ENCODE assay signal across 28 cellular contexts in the genomic region with DNA sequence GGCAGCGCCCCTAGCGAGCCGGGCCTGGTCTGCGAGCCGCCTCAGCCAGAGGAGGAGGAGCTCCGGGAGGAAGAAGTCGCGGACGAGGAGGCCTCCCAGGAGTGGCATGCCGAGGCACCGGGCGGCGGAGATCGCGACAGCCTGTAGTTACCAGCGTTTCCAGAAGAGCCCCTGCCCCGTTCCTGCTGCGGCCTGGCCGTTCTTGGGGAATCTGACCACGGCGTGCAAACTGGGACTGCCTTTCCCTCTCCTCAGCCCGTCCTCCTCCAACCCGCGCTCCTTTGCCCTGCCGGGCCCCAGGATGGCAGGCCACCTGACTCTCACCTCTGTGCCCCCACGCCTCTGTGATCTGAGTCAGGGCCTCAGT. TPM values are rescaled to one million over a fixed set of nuclear protein-coding genes. Genes with fewer than 3 reads are reported as not detected.
"Had no signal": no experiment of that assay in that cellular context is flagged by ENCODE, and none has a peak within 500 bp of the region (broad histone marks: within the 10 kb centered on the region; RNA-seq: fewer than 3 reads in every experiment).

No MANE protein-coding gene starts in this region.

- H3K4me3 Mint-ChIP-seq: memory B cell; natural killer cell treated with Interleukin-12 subunit alpha and Interleukin-12 subunit beta and Interleukin-15 and Interleukin-18, amount 100 ng/mL, for 72 hours; neural progenitor cell; stimulated activated naive B cell treated with anti-CD40 and anti-IgM and Interleukin-4, amounts not matched to agents 10 μg/mL and 1 μg/mL and 100 μg/mL, for 72 hours; stimulated activated naive CD8-positive, alpha-beta T cell treated with anti-CD3 and anti-CD28 coated beads, Interleukin-15, amount 100 ng/mL, for 72 hours had no signal

- H3K36me3 ChIP-seq: neural progenitor cell, pancreas, prostate gland, right lobe of liver, spleen had no signal

- H3K27ac Mint-ChIP-seq: memory B cell; natural killer cell treated with Interleukin-12 subunit alpha and Interleukin-12 subunit beta and Interleukin-15 and Interleukin-18, amount 100 ng/mL, for 72 hours; neural progenitor cell; stimulated activated naive B cell treated with anti-CD40 and anti-IgM and Interleukin-4, amounts not matched to agents 10 μg/mL and 1 μg/mL and 100 μg/mL, for 72 hours; stimulated activated naive CD8-positive, alpha-beta T cell treated with anti-CD3 and anti-CD28 coated beads, Interleukin-15, amount 100 ng/mL, for 72 hours had no signal

- H3K4me1 Mint-ChIP-seq: memory B cell; stimulated activated naive B cell treated with anti-CD40 and anti-IgM and Interleukin-4, amounts not matched to agents 10 μg/mL and 1 μg/mL and 100 μg/mL, for 72 hours; stimulated activated naive CD8-positive, alpha-beta T cell treated with anti-CD3 and anti-CD28 coated beads, Interleukin-15, amount 100 ng/mL, for 72 hours had no signal

- H2AFZ ChIP-seq: hepatocyte, neural progenitor cell had no signal

- H3K9me3 Mint-ChIP-seq: memory B cell; stimulated activated naive B cell treated with anti-CD40 and anti-IgM and Interleukin-4, amounts not matched to agents 10 μg/mL and 1 μg/mL and 100 μg/mL, for 72 hours; stimulated activated naive CD8-positive, alpha-beta T cell treated with anti-CD3 and anti-CD28 coated beads, Interleukin-15, amount 100 ng/mL, for 72 hours had no signal

- H3K4me3 ChIP-seq: coronary artery, hepatocyte, neural progenitor cell, pancreas, prostate gland, right lobe of liver, spleen had no signal

- H3K9ac ChIP-seq: neural progenitor cell had no signal

- H3K27ac ChIP-seq: coronary artery, hepatocyte, neural progenitor cell, pancreas, prostate gland, right lobe of liver, spleen had no signal

- H3K27me3 Mint-ChIP-seq: memory B cell; natural killer cell treated with Interleukin-12 subunit alpha and Interleukin-12 subunit beta and Interleukin-15 and Interleukin-18, amount 100 ng/mL, for 72 hours; stimulated activated naive B cell treated with anti-CD40 and anti-IgM and Interleukin-4, amounts not matched to agents 10 μg/mL and 1 μg/mL and 100 μg/mL, for 72 hours; stimulated activated naive CD8-positive, alpha-beta T cell treated with anti-CD3 and anti-CD28 coated beads, Interleukin-15, amount 100 ng/mL, for 72 hours had no signal

- DNase-seq: effector CD4-positive, alpha-beta T cell; foreskin melanocyte; head of caudate nucleus; kidney glomerular epithelial cell; midbrain; occipital lobe; retina; spleen; stimulated activated CD4-positive, alpha-beta T cell treated with anti-CD3 and anti-CD28 coated beads, Interleukin-15, amount 100 ng/mL, for 24 hours; stimulated activated CD4-positive, alpha-beta T cell treated with anti-CD3 and anti-CD28 coated beads, Interleukin-1b, Interleukin-23, amount 100 ng/mL, for 48 hours; stimulated activated CD4-positive, alpha-beta T cell treated with anti-CD3 and anti-CD28 coated beads, Interleukin-4, amount 100 ng/mL, for 4 hours; stimulated activated naive B cell treated with anti-CD40 and anti-IgM and Interleukin-4, amounts not matched to agents 10 μg/mL and 1 μg/mL and 100 μg/mL, for 72 hours; stimulated activated naive CD8-positive, alpha-beta T cell treated with anti-CD3 and anti-CD28 coated beads, Interleukin-15, amount 100 ng/mL, for 72 hours; trophoblast cell had no signal

- H3K4me1 ChIP-seq: pancreas, prostate gland, right lobe of liver, spleen had no signal

- H3K36me3 Mint-ChIP-seq: memory B cell; natural killer cell treated with Interleukin-12 subunit alpha and Interleukin-12 subunit beta and Interleukin-15 and Interleukin-18, amount 100 ng/mL, for 72 hours; neural progenitor cell; stimulated activated naive B cell treated with anti-CD40 and anti-IgM and Interleukin-4, amounts not matched to agents 10 μg/mL and 1 μg/mL and 100 μg/mL, for 72 hours had no signal

- H3K4me2 ChIP-seq: hepatocyte, neural progenitor cell had no signal

- ATAC-seq: natural killer cell treated with Interleukin-12 subunit alpha and Interleukin-12 subunit beta and Interleukin-15 and Interleukin-18, amount 100 ng/mL, for 72 hours; pancreas; stimulated activated naive B cell treated with anti-CD40 and anti-IgM and Interleukin-4, amounts not matched to agents 10 μg/mL and 1 μg/mL and 100 μg/mL, for 72 hours; stimulated activated naive CD8-positive, alpha-beta T cell treated with anti-CD3 and anti-CD28 coated beads, Interleukin-15, amount 100 ng/mL, for 72 hours had no signal

- H3K79me2 ChIP-seq: hepatocyte had no signal

- H3K27me3 ChIP-seq: hepatocyte, neural progenitor cell, pancreas, right lobe of liver, spleen had no signal

- H3K9me3 ChIP-seq: prostate gland, right lobe of liver had no signal

RNA-seq across cellular contexts. Expression of gene HDGFL1, which starts 0.8 kb away (rescaled TPM):
- total RNA-seq: cerebellum; dermis microvascular lymphatic vessel endothelial cell; hepatocyte; lower leg skin; natural killer cell treated with Interleukin-12 subunit alpha and Interleukin-12 subunit beta and Interleukin-15 and Interleukin-18, amount 100 ng/mL, for 72 hours; occipital lobe; pancreas; right lobe of liver; skeletal muscle tissue; spleen; subcutaneous adipose tissue; urinary bladder had no signal
